ENCODE assay signal across 1 cellular context in the genomic region with DNA sequence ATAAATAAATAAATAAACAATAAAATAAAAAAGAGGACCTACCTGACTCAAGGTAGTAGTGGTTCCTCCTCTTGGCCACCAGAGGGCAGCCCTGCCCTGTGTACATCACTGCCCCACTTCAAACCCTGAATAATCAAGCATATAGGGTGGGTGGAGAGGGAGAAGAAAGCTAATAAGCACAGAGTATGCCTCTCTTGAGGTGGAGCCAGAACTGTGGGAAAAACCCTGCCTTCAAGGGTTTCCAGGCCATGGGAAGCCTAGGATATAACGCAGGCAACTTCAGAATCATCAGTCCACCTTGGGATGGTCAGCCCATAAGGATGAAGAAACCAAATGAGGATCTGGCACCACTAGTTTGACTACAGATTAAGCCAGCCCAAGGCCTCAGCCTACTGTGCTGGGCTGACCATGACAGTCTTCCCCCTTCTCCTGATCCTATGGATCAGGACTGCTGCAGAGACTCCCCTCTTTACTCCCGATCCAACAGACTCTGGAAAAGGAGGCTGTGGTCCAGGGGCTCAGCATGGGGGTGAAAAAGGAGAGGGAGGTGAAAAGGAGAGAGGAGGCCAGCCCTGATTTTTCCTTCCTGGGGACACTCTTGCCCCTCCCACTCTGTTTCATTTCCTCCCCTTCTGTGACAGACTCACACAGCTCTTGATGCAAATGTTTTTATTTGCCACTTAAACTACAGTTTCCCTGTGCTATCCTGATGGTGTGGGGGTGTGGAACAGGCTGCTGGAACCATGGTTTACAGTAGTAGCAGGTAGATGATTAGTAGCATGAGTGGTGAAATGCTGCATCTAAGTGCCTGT.
TF ChIP-seq lines count a peak whose summit lies in the region.

No MANE protein-coding gene starts in this region.

TF ChIP-seq in GM12878, 131 proteins besides CTCF, POLR2A, EP300 and RAD21:
- TF ChIP-seq MTA3 (IDR thresholded peaks at IDR 0.05; ENCODE audit: borderline replicate concordance, low read length) (peak; percentile 56; the same call in 1 of the 2 replicates), SPI1 (IDR thresholded peaks at IDR 0.05; ENCODE audit: borderline replicate concordance, insufficient read depth, low read depth, low read length) (0 out of 2 replicates have a peak, but pooled peaks have one; percentile 48), POU2F2 (IDR thresholded peaks at IDR 0.05; ENCODE audit: borderline replicate concordance, low read depth, low read length) (peak; percentile 65; the same call in 1 of the 3 replicates), SMC3 (IDR thresholded peaks at IDR 0.05; ENCODE audit: borderline replicate concordance, low read length) (peak; percentile 56; the same call in 1 of the 2 replicates), BHLHE40 (IDR thresholded peaks at IDR 0.05; ENCODE audit: borderline replicate concordance in 1 of 2, low read depth in 2 of 2, low read length in 1 of 2) (no peak)
- TF ChIP-seq, protein P1, sequence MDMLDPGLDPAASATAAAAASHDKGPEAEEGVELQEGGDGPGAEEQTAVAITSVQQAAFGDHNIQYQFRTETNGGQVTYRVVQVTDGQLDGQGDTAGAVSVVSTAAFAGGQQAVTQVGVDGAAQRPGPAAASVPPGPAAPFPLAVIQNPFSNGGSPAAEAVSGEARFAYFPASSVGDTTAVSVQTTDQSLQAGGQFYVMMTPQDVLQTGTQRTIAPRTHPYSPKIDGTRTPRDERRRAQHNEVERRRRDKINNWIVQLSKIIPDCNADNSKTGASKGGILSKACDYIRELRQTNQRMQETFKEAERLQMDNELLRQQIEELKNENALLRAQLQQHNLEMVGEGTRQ (IDR thresholded peaks at IDR 0.05; ENCODE audit: borderline replicate concordance, low read depth, low read length) = no peak
